ENCODE assay signal across 2 cellular contexts in the genomic region with DNA sequence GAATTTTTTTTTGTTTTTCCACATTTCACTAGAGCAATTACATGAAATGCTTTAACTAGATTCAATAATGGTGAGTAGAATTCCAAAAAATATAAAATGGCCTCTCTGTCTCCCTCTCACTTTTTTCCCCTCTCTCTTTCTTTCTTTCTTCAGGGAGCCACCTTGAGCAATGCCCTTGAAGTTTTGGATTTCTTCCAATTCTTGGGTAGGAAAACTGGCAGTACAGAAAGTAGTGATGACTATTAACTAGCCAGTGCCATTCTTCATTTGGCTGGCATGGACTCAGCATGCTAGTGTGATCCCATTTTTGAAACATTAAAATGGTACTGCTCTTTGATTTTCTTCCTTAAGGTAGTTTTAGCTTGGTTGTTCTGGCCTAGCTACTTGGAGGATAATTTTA.
TF ChIP-seq lines count a peak whose summit lies in the region.

No MANE protein-coding gene starts in this region.

TF ChIP-seq in A549, 52 proteins besides CTCF, POLR2A, EP300 and RAD21 (continued from another document):
- TF ChIP-seq HEYL (CRISPR knock-in tag; IDR thresholded peaks at IDR 0.05) (no peak), MAFK (IDR thresholded peaks at IDR 0.05; ENCODE audit: partially characterized antibody) (no peak), FOSL2 (IDR thresholded peaks at IDR 0.05) (no peak), FOSL2 (CRISPR knock-in tag; IDR thresholded peaks at IDR 0.05) (no peak), FOSB (CRISPR knock-in tag; IDR thresholded peaks at IDR 0.05) (no peak), RARB (CRISPR knock-in tag; IDR thresholded peaks at IDR 0.05) (no peak), ZFP36 (IDR thresholded peaks at IDR 0.05; ENCODE audit: borderline replicate concordance, partially characterized antibody) (no peak), RNF2 (IDR thresholded peaks at IDR 0.05; ENCODE audit: borderline replicate concordance, low read depth) (no peak), SREBF2 (IDR thresholded peaks at IDR 0.05) (no peak), FOXS1 (CRISPR knock-in tag; IDR thresholded peaks at IDR 0.05) (no peak), ZNF302 (CRISPR knock-in tag; IDR thresholded peaks at IDR 0.05) (no peak), KDM5A (IDR thresholded peaks at IDR 0.05) (no peak), TP53 (CRISPR knock-in tag; IDR thresholded peaks at IDR 0.05) (no peak)
- TF ChIP-seq, protein P1, sequence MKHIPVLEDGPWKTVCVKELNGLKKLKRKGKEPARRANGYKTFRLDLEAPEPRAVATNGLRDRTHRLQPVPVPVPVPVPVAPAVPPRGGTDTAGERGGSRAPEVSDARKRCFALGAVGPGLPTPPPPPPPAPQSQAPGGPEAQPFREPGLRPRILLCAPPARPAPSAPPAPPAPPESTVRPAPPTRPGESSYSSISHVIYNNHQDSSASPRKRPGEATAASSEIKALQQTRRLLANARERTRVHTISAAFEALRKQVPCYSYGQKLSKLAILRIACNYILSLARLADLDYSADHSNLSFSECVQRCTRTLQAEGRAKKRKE (CRISPR knock-in tag; IDR thresholded peaks at IDR 0.05; ENCODE audit: low read depth) = no peak
- TF ChIP-seq, protein P2, sequence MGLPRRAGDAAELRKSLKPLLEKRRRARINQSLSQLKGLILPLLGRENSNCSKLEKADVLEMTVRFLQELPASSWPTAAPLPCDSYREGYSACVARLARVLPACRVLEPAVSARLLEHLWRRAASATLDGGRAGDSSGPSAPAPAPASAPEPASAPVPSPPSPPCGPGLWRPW (IDR thresholded peaks at IDR 0.05) = no peak

TF ChIP-seq in H1, 55 proteins besides CTCF, POLR2A, EP300 and RAD21 (continued from another document):
- TF ChIP-seq, protein P3, sequence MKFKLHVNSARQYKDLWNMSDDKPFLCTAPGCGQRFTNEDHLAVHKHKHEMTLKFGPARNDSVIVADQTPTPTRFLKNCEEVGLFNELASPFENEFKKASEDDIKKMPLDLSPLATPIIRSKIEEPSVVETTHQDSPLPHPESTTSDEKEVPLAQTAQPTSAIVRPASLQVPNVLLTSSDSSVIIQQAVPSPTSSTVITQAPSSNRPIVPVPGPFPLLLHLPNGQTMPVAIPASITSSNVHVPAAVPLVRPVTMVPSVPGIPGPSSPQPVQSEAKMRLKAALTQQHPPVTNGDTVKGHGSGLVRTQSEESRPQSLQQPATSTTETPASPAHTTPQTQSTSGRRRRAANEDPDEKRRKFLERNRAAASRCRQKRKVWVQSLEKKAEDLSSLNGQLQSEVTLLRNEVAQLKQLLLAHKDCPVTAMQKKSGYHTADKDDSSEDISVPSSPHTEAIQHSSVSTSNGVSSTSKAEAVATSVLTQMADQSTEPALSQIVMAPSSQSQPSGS (IDR thresholded peaks at IDR 0.05; ENCODE audit: low read length) = no peak
- TF ChIP-seq CHD1 (IDR thresholded peaks at IDR 0.05; ENCODE audit: low read depth, low read length) = no peak
- TF ChIP-seq SP1 (IDR thresholded peaks at IDR 0.05; ENCODE audit: low read depth, low read length) = no peak
- TF ChIP-seq TCF12 (IDR thresholded peaks at IDR 0.05; ENCODE audit: low read depth, low read length) = no peak
- no peak for TF ChIP-seq NRF1 (IDR thresholded peaks at IDR 0.05; ENCODE audit: low read depth, low read length)
- TF ChIP-seq, protein P4, sequence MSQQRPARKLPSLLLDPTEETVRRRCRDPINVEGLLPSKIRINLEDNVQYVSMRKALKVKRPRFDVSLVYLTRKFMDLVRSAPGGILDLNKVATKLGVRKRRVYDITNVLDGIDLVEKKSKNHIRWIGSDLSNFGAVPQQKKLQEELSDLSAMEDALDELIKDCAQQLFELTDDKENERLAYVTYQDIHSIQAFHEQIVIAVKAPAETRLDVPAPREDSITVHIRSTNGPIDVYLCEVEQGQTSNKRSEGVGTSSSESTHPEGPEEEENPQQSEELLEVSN (IDR thresholded peaks at IDR 0.05) = no peak
- TF ChIP-seq GABPA (IDR thresholded peaks at IDR 0.05; ENCODE audit: borderline replicate concordance, insufficient read depth, low read length) = no peak
- TF ChIP-seq BRCA1 (IDR thresholded peaks at IDR 0.05; ENCODE audit: low read depth, low read length) = no peak
- TF ChIP-seq, protein P5, sequence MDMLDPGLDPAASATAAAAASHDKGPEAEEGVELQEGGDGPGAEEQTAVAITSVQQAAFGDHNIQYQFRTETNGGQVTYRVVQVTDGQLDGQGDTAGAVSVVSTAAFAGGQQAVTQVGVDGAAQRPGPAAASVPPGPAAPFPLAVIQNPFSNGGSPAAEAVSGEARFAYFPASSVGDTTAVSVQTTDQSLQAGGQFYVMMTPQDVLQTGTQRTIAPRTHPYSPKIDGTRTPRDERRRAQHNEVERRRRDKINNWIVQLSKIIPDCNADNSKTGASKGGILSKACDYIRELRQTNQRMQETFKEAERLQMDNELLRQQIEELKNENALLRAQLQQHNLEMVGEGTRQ (IDR thresholded peaks at IDR 0.05; ENCODE audit: low read length) = no peak
- no peak for TF ChIP-seq BCL11A (IDR thresholded peaks at IDR 0.05; ENCODE audit: low read depth in 2 of 2, low read length in 2 of 2)
- TF ChIP-seq KDM5A (IDR thresholded peaks at IDR 0.05; ENCODE audit: low read length) = no peak
- no peak for TF ChIP-seq EZH2 (IDR thresholded peaks at IDR 0.05; ENCODE audit: low read depth, low read length, severe bottlenecking)
- TF ChIP-seq POLR2AphosphoS5 (IDR thresholded peaks at IDR 0.05; ENCODE audit: low read depth, low read length) = no peak
- TF ChIP-seq FOSL1 (IDR thresholded peaks at IDR 0.05; ENCODE audit: insufficient read depth, low read depth, low read length) = no peak
- TF ChIP-seq GTF2F1 (IDR thresholded peaks at IDR 0.05; ENCODE audit: borderline replicate concordance, low read depth, low read length) = no peak
- TF ChIP-seq CHD2 (IDR thresholded peaks at IDR 0.05; ENCODE audit: low read length) = no peak
